ENCODE assay signal across 8 cellular contexts in genomic region chr19:45250216-45250831, GRCh38. TPM values are rescaled to one million over a fixed set of nuclear protein-coding genes. Genes with fewer than 3 reads are reported as not detected.
A peak's percentile ranks its signal among the peaks of the same experiment; 100 is the strongest.
DNase-seq lines count a peak whose midpoint lies in the region; ATAC-seq and TF ChIP-seq lines count a peak whose summit lies in the region.

No MANE protein-coding gene starts in this region.

- peaks cover 36 to 39% (median 37%) of the 10 kb centered on the region in 3 donors for H3K4me1 Mint-ChIP-seq in T-cell

- H3K9me3 Mint-ChIP-seq in T-cell = no peaks in the 10 kb centered on the region

- no peak for TF ChIP-seq CTCF in GM12865 (IDR thresholded peaks at IDR 0.05; ENCODE audit: insufficient read depth, low read depth, low read length, missing control alignments)
- no peak for TF ChIP-seq CTCF in foreskin fibroblast (IDR thresholded peaks at IDR 0.05; ENCODE audit: low read depth, low read length)

- H3K4me3 Mint-ChIP-seq in T-cell = peak overlapping the region; percentile 79 to 92 (median 86)

- H3K4me3 ChIP-seq in GM12865 (ENCODE audit: low read depth, low read length) (peak overlapping the region; percentile 68), foreskin fibroblast (ENCODE audit: low read depth in 1 of 2, low read length in 2 of 2) (peak overlapping the region; percentile 63 to 67), rectal smooth muscle tissue (ENCODE audit: low read length) (peak overlapping the region; percentile 84)

- H3K4me1 ChIP-seq in rectal smooth muscle tissue (ENCODE audit: control insufficient read depth, insufficient read depth, low read length) = peaks cover 2% of the 10 kb centered on the region

- H3K27me3 Mint-ChIP-seq in T-cell = peaks cover 0 to 3% of the 10 kb centered on the region in 2 donors

- no peak overlapping the region for H3K9ac ChIP-seq in rectal smooth muscle tissue (ENCODE audit: low read length)

- ATAC-seq in T-cell (replicated peaks in 1 of 4) (no peak), GM18502 (IDR thresholded peaks at IDR 0.05; ENCODE audit: poor library complexity, unreplicated experiment) (no peak)

- no peaks in the 10 kb centered on the region for H3K27me3 ChIP-seq in rectal smooth muscle tissue (ENCODE audit: control insufficient read depth, insufficient read depth, low read length)

- POLR2A ChIA-PET in T-cell (lab: Charles Lee) = no interaction called here

- CTCF ChIA-PET in T-cell (lab: Charles Lee) = no interaction called here

- H3K27ac ChIP-seq in rectal smooth muscle tissue (ENCODE audit: low read depth, low read length) = no peak overlapping the region

- no peaks in the 10 kb centered on the region for H3K36me3 Mint-ChIP-seq in T-cell

- DNase-seq in GM12865 (ENCODE audit: low read depth) (no peak), T-cell (no peak), foreskin fibroblast (no peak), SKM-1 (lab: John Stamatoyannopoulos, UW; ENCODE audit: unreplicated experiment) (no peak), NCI-H187 (lab: John Stamatoyannopoulos, UW) (no peak), cerebellum (ENCODE audit: low spot score) (no peak)

- H3K27ac Mint-ChIP-seq in T-cell = peak overlapping the region in 1 of 2 donors; percentile 64

- H3K36me3 ChIP-seq in rectal smooth muscle tissue (ENCODE audit: control insufficient read depth, insufficient read depth, low read length) = no peaks in the 10 kb centered on the region

RNA-seq across cellular contexts. Expression of gene MARK4, which starts 0.7 kb away (rescaled TPM):
- total RNA-seq in T-cell = 10 to 100 TPM; 28.0 to 34.8 (median 29.9) TPM
- total RNA-seq in cerebellum = 19.1 TPM

RNA-seq across cellular contexts. Expression of gene EXOC3L2, which starts 5.1 kb away (rescaled TPM):
- not detected for total RNA-seq in T-cell
- total RNA-seq in cerebellum = 0.27 TPM
